ENCODE assay signal across 8 cellular contexts in genomic region chr6:30717129-30717844, GRCh38.
DNase-seq lines count a peak whose midpoint lies in the region; ATAC-seq and TF ChIP-seq lines count a peak whose summit lies in the region.

Gene MDC1, minus strand, starts transcription at chr6:30717281. Its CDS starts 2,106 bp downstream, at chr6:30715175.

- H3K27me3 Mint-ChIP-seq in central memory CD8-positive, alpha-beta T cell: no peaks in the 10 kb centered on the region

- peaks cover 34% of the 10 kb centered on the region for H3K36me3 Mint-ChIP-seq in central memory CD8-positive, alpha-beta T cell (ENCODE audit: insufficient read depth)

- H3K9me3 Mint-ChIP-seq in central memory CD8-positive, alpha-beta T cell: no peaks in the 10 kb centered on the region

- peak within 1 kb of the TSS; percentile 86 for H3K4me3 Mint-ChIP-seq in central memory CD8-positive, alpha-beta T cell

- H3K4me1 Mint-ChIP-seq in central memory CD8-positive, alpha-beta T cell: peaks cover 51% of the 10 kb centered on the region

- ATAC-seq in GM19025 (IDR thresholded peaks at IDR 0.05; ENCODE audit: low read depth, unreplicated experiment) (peak; percentile 68), HG03342 (IDR thresholded peaks at IDR 0.05; ENCODE audit: unreplicated experiment) (peak; percentile 60)
- peak; percentile 83 for ATAC-seq in central memory CD8-positive, alpha-beta T cell (replicated peaks; ENCODE audit: extremely low read depth, poor library complexity, severe bottlenecking)

- TF ChIP-seq CTCF in AG10803 (conservative IDR thresholded peaks at IDR 0.05; ENCODE audit: low read length): peak; percentile 28; the same call in 1 of the 2 replicates

- peak within 1 kb of the TSS; percentile 99 for H3K27ac Mint-ChIP-seq in central memory CD8-positive, alpha-beta T cell (ENCODE audit: low read depth)

- H3K4me3 ChIP-seq in AG10803 (ENCODE audit: low read length): peak within 1 kb of the TSS; percentile 82

- DNase-seq in AG10803 (ENCODE audit: low read depth): peak; percentile 100
- peak; percentile 99 for DNase-seq in NCI-H446 (lab: John Stamatoyannopoulos, UW)
- DNase-seq in activated CD4-positive, CD25-positive, alpha-beta regulatory T cell treated with anti-CD3 and anti-CD28 coated beads, Interleukin-2, amount 50 U/mL, for 16 hours (ENCODE audit: low read depth, low spot score): peak; percentile 98
- peak; percentile 92 to 99 for DNase-seq in central memory CD8-positive, alpha-beta T cell (ENCODE audit: low spot score in 2 of 2)
- DNase-seq in iris pigment epithelial cell (ENCODE audit: low read depth): peak; percentile 100
- peak; percentile 97 to 98 for DNase-seq in stimulated activated CD4-positive, alpha-beta T cell treated with anti-CD3 and anti-CD28 coated beads, Interleukin-12 subunit alpha, Interleukin-12 subunit beta, amount 100 ng/mL, for 24 hours (ENCODE audit: low read depth in 2 of 2)

Comparison
In these comparisons a context has a peak if more than half of its experiments do, and no peak if none do; other contexts are left out.
1. Peak in every context shown above with its lines: DNase-seq, ATAC-seq and H3K4me3 ChIP-seq.